8 cellular contexts compared by ENCODE assay signal in the genomic region with DNA sequence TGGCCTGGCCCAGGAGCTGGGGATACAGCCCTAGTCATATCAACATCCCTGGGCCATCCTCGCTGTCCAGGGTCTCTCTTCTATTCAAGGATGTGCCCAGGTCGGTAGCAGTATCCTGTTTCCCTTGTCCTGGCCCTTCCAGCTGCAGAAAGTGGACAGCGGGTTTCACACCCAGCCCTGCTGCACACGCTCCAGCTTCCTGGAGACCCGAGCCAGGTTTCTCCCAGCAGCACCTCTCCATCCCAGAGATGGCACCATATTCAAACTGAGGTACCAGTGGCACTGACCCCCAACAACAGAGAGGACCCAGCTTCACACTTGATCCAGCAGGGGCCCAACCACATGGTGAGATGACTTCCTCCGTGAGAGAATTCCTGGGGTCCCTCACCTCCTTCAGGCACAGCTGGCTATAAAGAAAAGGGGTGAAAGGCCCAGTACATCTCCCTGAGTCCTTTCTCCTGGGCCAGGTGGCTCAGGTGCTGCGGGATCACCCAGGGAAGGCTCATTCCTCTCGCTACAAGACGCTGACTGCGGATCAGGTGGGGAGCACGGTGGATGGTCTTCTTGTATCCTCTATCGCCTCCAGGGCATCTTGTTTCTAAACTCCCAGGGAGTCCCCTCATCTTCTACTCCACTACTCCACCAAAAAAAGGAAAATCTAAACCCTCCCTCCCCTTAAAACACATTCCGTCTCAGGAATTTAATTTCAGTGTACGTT. TPM values are rescaled to one million over a fixed set of nuclear protein-coding genes. Genes with fewer than 3 reads are reported as not detected.
DNase-seq lines count a peak whose midpoint lies in the region; FAIRE-seq and TF ChIP-seq lines count a peak whose summit lies in the region.

No MANE protein-coding gene starts in this region.

- H3K4me3 ChIP-seq in BJ (ENCODE audit: low read depth, low read length) (peak overlapping the region; percentile 69), Peyer's patch (peak overlapping the region; percentile 44 to 90 (median 64)), epithelial cell of proximal tubule (ENCODE audit: low read depth, low read length) (peak overlapping the region; percentile 78), neutrophil (ENCODE audit: low read depth in 1 of 2, low read length in 1 of 2) (peak overlapping the region; percentile 65 to 71)

- H3K27ac ChIP-seq in Peyer's patch (peak overlapping the region; percentile 77 to 96 (median 85)), neutrophil (peak overlapping the region; percentile 33)

- H3K36me3 ChIP-seq in BJ (ENCODE audit: control insufficient read depth, insufficient read depth, low read length), result no peaks in the 10 kb centered on the region
- H3K36me3 ChIP-seq in Peyer's patch, result no peaks in the 10 kb centered on the region
- H3K36me3 ChIP-seq in neutrophil, result no peaks in the 10 kb centered on the region

- no peaks in the 10 kb centered on the region for H3K9me3 ChIP-seq in Peyer's patch
- H3K9me3 ChIP-seq in neutrophil, result no peaks in the 10 kb centered on the region

- CTCF ChIA-PET in BJ (lab: Yijun Ruan, JAX), result interaction anchor here (0.7 to 6.2 kb wide), 16 partner anchors 10 to 96 kb away, joined by 3 to 39 read pairs (median 4); no protein-coding TSS in a partner anchor

- POLR2A ChIA-PET in BJ (lab: Charles Lee), result interaction anchor here (0.7 to 0.8 kb wide), 3 partner anchors 80 to 103 kb away, joined by 3 read pairs; no protein-coding TSS in a partner anchor

- no peak for TF ChIP-seq CTCF in BJ (IDR thresholded peaks at IDR 0.05; ENCODE audit: insufficient read depth, low read depth, low read length)
- no peak for TF ChIP-seq CTCF in Peyer's patch (IDR thresholded peaks at IDR 0.05)
- no peak for TF ChIP-seq CTCF in epithelial cell of proximal tubule (conservative IDR thresholded peaks at IDR 0.05; ENCODE audit: low read depth, low read length)
- no peak for TF ChIP-seq CTCF in neutrophil (IDR thresholded peaks at IDR 0.05)

- TF ChIP-seq POLR2A in Peyer's patch (IDR thresholded peaks at IDR 0.05) (no peak), GM12891 (IDR thresholded peaks at IDR 0.05; ENCODE audit: low read depth, low read length) (no peak)

- H3K4me1 ChIP-seq in Peyer's patch, result peaks cover 0 to 73% (median 21%) of the 10 kb centered on the region in 4 donors
- H3K4me1 ChIP-seq in neutrophil (ENCODE audit: control insufficient read depth in 1 of 2, insufficient read depth in 1 of 2, low read depth in 1 of 2, low read length in 1 of 2), result peaks cover 41 to 58% of the 10 kb centered on the region in 2 experiments

- no peaks in the 10 kb centered on the region for H3K27me3 ChIP-seq in BJ (ENCODE audit: control insufficient read depth, insufficient read depth, low read length)
- no peaks in the 10 kb centered on the region for H3K27me3 ChIP-seq in Peyer's patch
- H3K27me3 ChIP-seq in neutrophil, result peaks cover 28% of the 10 kb centered on the region

- DNase-seq in BJ (ENCODE audit: low read depth) (no peak), Peyer's patch (no peak), epithelial cell of proximal tubule (ENCODE audit: low read depth) (no peak), pons (ENCODE audit: low spot score) (no peak), GM12891 (ENCODE audit: insufficient read length, low spot score) (no peak), COR-L47 (lab: John Stamatoyannopoulos, UW) (no peak)
- DNase-seq in activated CD8-positive, alpha-beta memory T cell treated with anti-CD3 and anti-CD28 coated beads, Interleukin-2, amount 50 U/mL, for 48 hours, result no peak

- no peak for FAIRE-seq in GM12891 (lab: Jason Lieb, UNC)

TF ChIP-seq in GM12891, 5 proteins besides CTCF, POLR2A, EP300 and RAD21:
- TF ChIP-seq SPI1 (IDR thresholded peaks at IDR 0.05; ENCODE audit: low read depth, low read length), result no peak
- no peak for TF ChIP-seq POLR2AphosphoS5 (IDR thresholded peaks at IDR 0.05; ENCODE audit: low read depth, low read length)
- no peak for TF ChIP-seq TAF1 (IDR thresholded peaks at IDR 0.05; ENCODE audit: low read depth, low read length)
- TF ChIP-seq POU2F2 (IDR thresholded peaks at IDR 0.05; ENCODE audit: low read depth, low read length), result no peak
- no peak for TF ChIP-seq PAX5 (IDR thresholded peaks at IDR 0.05; ENCODE audit: insufficient read depth, low read length, severe bottlenecking)

RNA-seq across cellular contexts. Expression of gene CUEDC1, which starts 1.4 kb away (rescaled TPM):
- 27.3 and 48.5 TPM in 2 replicates for polyA plus RNA-seq in BJ (2011; rRNA removed)
- polyA minus RNA-seq in BJ (2011; rRNA and poly(A)+ RNA removed), result 16.1 and 22.1 TPM in 2 replicates
- total RNA-seq in Peyer's patch (10 to 100 TPM; 10.2 to 45.4 (median 19.2) TPM), epithelial cell of proximal tubule (14.4 and 14.5 TPM in 2 replicates)
- 0.78 TPM for polyA plus RNA-seq in GM12891 (2012; ENCODE audit: low read depth, missing spikeins)

RNA-seq across cellular contexts. Expression of gene VEZF1, which starts 34.2 kb away (rescaled TPM):
- 27.3 and 30.2 TPM in 2 replicates for polyA plus RNA-seq in BJ (2011; rRNA removed)
- polyA minus RNA-seq in BJ (2011; rRNA and poly(A)+ RNA removed), result 38.2 and 44.3 TPM in 2 replicates
- total RNA-seq in Peyer's patch (10 to 100 TPM; 29.7 to 49.3 (median 39.5) TPM), epithelial cell of proximal tubule (54.6 and 64.0 TPM in 2 replicates)
- polyA plus RNA-seq in GM12891 (2012; ENCODE audit: low read depth, missing spikeins), result 9.9 TPM

RNA-seq across cellular contexts. Expression of gene SRSF1, which starts 53.2 kb away (rescaled TPM):
- polyA plus RNA-seq in BJ (2011; rRNA removed), result 222 and 236 TPM in 2 replicates
- polyA minus RNA-seq in BJ (2011; rRNA and poly(A)+ RNA removed), result 167 and 214 TPM in 2 replicates
- total RNA-seq in Peyer's patch (100 to 1,000 TPM; 121 to 336 (median 155) TPM), epithelial cell of proximal tubule (293 and 299 TPM in 2 replicates)
- 154 TPM for polyA plus RNA-seq in GM12891 (2012; ENCODE audit: low read depth, missing spikeins)
